9 cellular contexts compared by ENCODE assay signal in genomic region chr12:49366652-49367380, GRCh38. TPM values are rescaled to one million over a fixed set of nuclear protein-coding genes. Genes with fewer than 3 reads are reported as not detected.
DNase-seq lines count a peak whose midpoint lies in the region; ATAC-seq, FAIRE-seq and TF ChIP-seq lines count a peak whose summit lies in the region.
"Had no signal": no experiment of that assay in that cellular context is flagged by ENCODE, and none has a peak within 500 bp of the region (broad histone marks: within the 10 kb centered on the region; RNA-seq: fewer than 3 reads in every experiment).

No MANE protein-coding gene starts in this region.

- H3K4me1 Mint-ChIP-seq in dendritic cell treated with granulocyte-macrophage colony-stimulating factor and Interleukin-4, amounts not matched to agents 40 ng/mL and 50 ng/mL, for 4 days (ENCODE audit: low read depth): peaks cover 24% of the 10 kb centered on the region

- peak overlapping the region; percentile 99 for H3K27ac Mint-ChIP-seq in dendritic cell treated with granulocyte-macrophage colony-stimulating factor and Interleukin-4, amounts not matched to agents 40 ng/mL and 50 ng/mL, for 4 days

- ATAC-seq in HG03460 (IDR thresholded peaks at IDR 0.05; ENCODE audit: unreplicated experiment) (peak; percentile 62), right lobe of liver (peak; percentile 92 to 96 (median 93))

- TF ChIP-seq POLR2A in right lobe of liver (IDR thresholded peaks at IDR 0.05): peak; percentile 74

- peak; percentile 77 for FAIRE-seq in GM19239 (lab: Jason Lieb, UNC)

- H3K36me3 ChIP-seq in BE2C (peaks cover 2% of the 10 kb centered on the region; the same call in 1 of the 2 replicates), right lobe of liver (no peaks in the 10 kb centered on the region)

- H3K4me1 ChIP-seq in BE2C (no peaks in the 10 kb centered on the region; the same call in none of the 2 replicates), right lobe of liver (peaks cover 0 to 8% (median 0%) of the 10 kb centered on the region in 4 donors)

- H3K27ac ChIP-seq in right lobe of liver: peak overlapping the region; percentile 78 to 85 (median 80)

- H3K9me3 Mint-ChIP-seq in dendritic cell treated with granulocyte-macrophage colony-stimulating factor and Interleukin-4, amounts not matched to agents 40 ng/mL and 50 ng/mL, for 4 days: no peaks in the 10 kb centered on the region

- peaks cover 27% of the 10 kb centered on the region for H3K36me3 Mint-ChIP-seq in dendritic cell treated with granulocyte-macrophage colony-stimulating factor and Interleukin-4, amounts not matched to agents 40 ng/mL and 50 ng/mL, for 4 days (ENCODE audit: low read depth)

- H3K27me3 ChIP-seq in BE2C (no peaks in the 10 kb centered on the region), right lobe of liver (no peaks in the 10 kb centered on the region)

- intact Hi-C loops in dendritic cell treated with granulocyte-macrophage colony-stimulating factor and Interleukin-4, amounts not matched to agents 40 ng/mL and 50 ng/mL, for 4 days (cut with micrococcal nuclease): no loop called here
- intact Hi-C loops in right lobe of liver (cut with DNase I): loop anchor here in 1 of 2 donors (10.0 kb wide), 1 partner anchor 148 kb away; no protein-coding TSS in a partner anchor

- DNase-seq in BE2C (peak; percentile 94), GM19239 (ENCODE audit: insufficient read length, low spot score) (peak; percentile 74), NCI-H526 (lab: John Stamatoyannopoulos, UW) (peak; percentile 78 to 98), right lobe of liver (peak; percentile 93 to 96 (median 94))
- DNase-seq in activated CD4-positive, alpha-beta T cell treated with anti-CD3 and anti-CD28 coated beads, Interleukin-2, amount 50 U/mL, for 1 hour: peak; percentile 83
- peak; percentile 90 for DNase-seq in stimulated activated CD4-positive, alpha-beta T cell treated with anti-CD3 and anti-CD28 coated beads, Interleukin-4, amount 100 ng/mL, for 1 hour

- H3K4me3 Mint-ChIP-seq in dendritic cell treated with granulocyte-macrophage colony-stimulating factor and Interleukin-4, amounts not matched to agents 40 ng/mL and 50 ng/mL, for 4 days: peak overlapping the region; percentile 97

- H3K4me3 ChIP-seq in BE2C (ENCODE audit: low read depth, low read length): peak overlapping the region; percentile 96
- H3K4me3 ChIP-seq in right lobe of liver: peak overlapping the region; percentile 59 to 93 (median 73)

- TF ChIP-seq CTCF in BE2C (IDR thresholded peaks at IDR 0.05; ENCODE audit: low read depth, low read length): peak; percentile 17; the same call in 1 of the 2 replicates
- TF ChIP-seq CTCF in right lobe of liver (IDR thresholded peaks at IDR 0.05): peak in 1 of 4 donors; percentile 4

- H3K27me3 Mint-ChIP-seq in dendritic cell treated with granulocyte-macrophage colony-stimulating factor and Interleukin-4, amounts not matched to agents 40 ng/mL and 50 ng/mL, for 4 days: no peaks in the 10 kb centered on the region

- H3K9me3 ChIP-seq in BE2C: no peaks in the 10 kb centered on the region
- H3K9me3 ChIP-seq in right lobe of liver: no peaks in the 10 kb centered on the region

- under 1% methylated on average over 60 of the region's 97 CpGs for WGBS in right lobe of liver (ENCODE audit: insufficient coverage, low coverage, low lambda C conversion rate, missing lambda C conversion rate)

RNA-seq across cellular contexts. Expression of gene SPATS2, which starts 0.4 kb away (rescaled TPM):
- 33.0 TPM for polyA plus RNA-seq in BE2C (2012; ENCODE audit: insufficient read depth, insufficient read length, low read depth)
- total RNA-seq in right lobe of liver: 1 to 10 TPM; 3.2 to 6.1 (median 4.4) TPM

RNA-seq across cellular contexts. Expression of gene DNAJC22, which starts 20.1 kb away (rescaled TPM):
- 1.3 TPM for polyA plus RNA-seq in BE2C (2012; ENCODE audit: insufficient read depth, insufficient read length, low read depth)
- 10 to 100 TPM; 36.5 to 49.1 (median 43.7) TPM for total RNA-seq in right lobe of liver

RNA-seq across cellular contexts. Expression of gene C1QL4, which starts 29.8 kb away (rescaled TPM):
- polyA plus RNA-seq in BE2C (2012; ENCODE audit: insufficient read depth, insufficient read length, low read depth): 4.9 TPM
- total RNA-seq in right lobe of liver: not detected
- total RNA-seq: T-helper 2 cell treated with Interferon-gamma antibody and Interleukin-4, amounts not matched to agents 100 ng/mL and 5 ng/mL, for 36 hours had no signal

RNA-seq across cellular contexts. Expression of gene TROAP, which starts 43.8 kb away (rescaled TPM):
- polyA plus RNA-seq in BE2C (2012; ENCODE audit: insufficient read depth, insufficient read length, low read depth): 24.6 TPM
- total RNA-seq in right lobe of liver: 1 to 10 TPM in 2 of 6 experiments, under 1 TPM in 4; 0.24 to 2.6 (median 0.93) TPM

Comparison
In these comparisons a context has a peak if more than half of its experiments do, and no peak if none do; other contexts are left out.
1. Peak in every context shown above with its lines: DNase-seq, ATAC-seq, H3K4me3 ChIP-seq and H3K27ac ChIP-seq.